ENCODE assay signal across 24 cellular contexts in the genomic region with DNA sequence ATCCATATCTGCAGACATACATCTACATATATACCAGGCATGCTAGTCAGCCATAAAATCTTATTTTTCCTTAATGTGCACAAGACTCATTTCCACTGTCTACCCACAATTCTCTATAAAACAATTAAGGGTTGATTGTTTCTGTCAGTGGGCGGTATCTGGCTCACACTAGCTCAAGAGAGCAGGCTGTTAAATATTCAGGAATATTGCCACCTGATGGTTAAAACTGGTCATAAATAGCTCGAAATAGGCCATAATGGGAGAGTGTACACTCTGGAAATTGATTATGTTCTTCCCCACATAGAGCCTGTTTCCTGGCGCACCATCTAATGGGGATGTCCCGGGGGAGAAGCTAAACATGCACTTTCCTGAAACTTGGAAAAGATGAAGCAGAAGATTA.
A peak's percentile ranks its signal among the peaks of the same experiment; 100 is the strongest.
DNase-seq lines count a peak whose midpoint lies in the region; ATAC-seq, FAIRE-seq and TF ChIP-seq lines count a peak whose summit lies in the region.
"Had no signal": no experiment of that assay in that cellular context is flagged by ENCODE, and none has a peak within 500 bp of the region (broad histone marks: within the 10 kb centered on the region; RNA-seq: fewer than 3 reads in every experiment).

No MANE protein-coding gene starts in this region.

- no peak overlapping the region for H4K8ac ChIP-seq in IMR-90 (ENCODE audit: low read depth in 2 of 2, low read length in 2 of 2)
- H4K8ac ChIP-seq in trophoblast cell (ENCODE audit: low read depth, low read length) = no peak overlapping the region

- no peak overlapping the region for H2AK9ac ChIP-seq in IMR-90 (replicated peaks; ENCODE audit: low read depth, low read length, poor library complexity)

- no peak for TF ChIP-seq CTCF in IMR-90 (conservative IDR thresholded peaks at IDR 0.05; ENCODE audit: low read depth, low read length)

- peak; percentile 0 for DNase-seq in SIG-M5 treated with dmso at 0.1 percent for 504 hours (lab: John Stamatoyannopoulos, UW; ENCODE audit: unreplicated experiment)
- no peak for DNase-seq in SIG-M5 (lab: John Stamatoyannopoulos, UW)
- no peak for DNase-seq in IMR-90
- DNase-seq in dermis blood vessel endothelial cell = peak; percentile 47
- DNase-seq in trophoblast cell = peak in 1 of 2 donors; percentile 6
- no peak for DNase-seq in urothelium cell line (ENCODE audit: low spot score)
- no peak for DNase-seq in SKM-1 treated with dmso at 0.1 percent for 144 hours (lab: John Stamatoyannopoulos, UW; ENCODE audit: unreplicated experiment)
- DNase-seq: activated CD4-positive, alpha-beta T cell treated with anti-CD3 and anti-CD28 coated beads, Interleukin-2, amount 10 ng/mL, durations not matched to agents 7 days and 5 days; activated CD8-positive, alpha-beta memory T cell treated with anti-CD3 and anti-CD28 coated beads, Interleukin-2, amount 50 U/mL, for 48 hours; activated effector memory CD4-positive, alpha-beta T cell treated with anti-CD3 and anti-CD28 coated beads, Interleukin-2, amount 50 U/mL, for 16 hours; amygdala; CD8-positive, alpha-beta memory T cell; EL; gastrocnemius medialis; left colon; MV-4-11; NCI-H2029; nucleus accumbens; stimulated activated CD4-positive, alpha-beta T cell treated with anti-CD3 and anti-CD28 coated beads, Interleukin-2, amount 100 ng/mL, for 24 hours; stimulated activated naive CD8-positive, alpha-beta T cell treated with anti-CD3 and anti-CD28 coated beads, Interleukin-15, amount 100 ng/mL, for 72 hours; upper lobe of left lung had no signal

- in situ Hi-C loops in IMR-90 (cut with MboI; ENCODE audit: low sequenced_read_pairs) = no loop called here

- no peak for TF ChIP-seq POLR2A in IMR-90 (IDR thresholded peaks at IDR 0.05; ENCODE audit: low read depth, low read length)

- H3K4ac ChIP-seq in IMR-90 (ENCODE audit: low read depth, low read length) (no peak overlapping the region), trophoblast cell (ENCODE audit: low read depth, low read length) (no peak overlapping the region)

- no CpG with 5 or more reads among the region's 4 CpGs for WGBS in IMR-90 (ENCODE audit: extremely low coverage in 2 of 2, insufficient read length in 1 of 2), 2 experiments
- no CpG with 5 or more reads among the region's 4 CpGs for WGBS in trophoblast cell (ENCODE audit: extremely low coverage, insufficient coverage, insufficient read length)

- POLR2A ChIA-PET in IMR-90 (lab: Charles Lee; ENCODE audit: unreplicated experiment) = no interaction called here

- H4K12ac ChIP-seq in trophoblast cell (ENCODE audit: low read depth, low read length) = no peak overlapping the region

- H3K9me1 ChIP-seq in IMR-90 (ENCODE audit: insufficient read depth, low read length) = no peaks in the 10 kb centered on the region

- H3K9ac ChIP-seq in IMR-90 (ENCODE audit: low read depth, low read length) (no peak overlapping the region), trophoblast cell (ENCODE audit: low read length) (no peak overlapping the region)

- no peak overlapping the region for H2BK120ac ChIP-seq in IMR-90 (ENCODE audit: low read depth, low read length)
- H2BK120ac ChIP-seq in trophoblast cell (ENCODE audit: insufficient read depth, low read length, poor library complexity) = no peak overlapping the region

- CTCF ChIA-PET in IMR-90 (lab: Yijun Ruan, JAX) = no interaction called here

- no peak overlapping the region for H2BK15ac ChIP-seq in IMR-90 (ENCODE audit: low read depth, low read length)

- intact Hi-C loops in IMR-90 (cut with micrococcal nuclease) = no loop called here

- H3K4me2 ChIP-seq in IMR-90 (ENCODE audit: low read depth, low read length) = no peak overlapping the region
- no peak overlapping the region for H3K4me2 ChIP-seq in trophoblast cell (ENCODE audit: low read length)

- dilution Hi-C loops in IMR-90 (cut with HindIII; ENCODE audit: low sequenced_read_pairs, unreplicated experiment) = no loop called here

- H3K18ac ChIP-seq in IMR-90 (ENCODE audit: low read depth, low read length) = no peak overlapping the region
- H3K18ac ChIP-seq in trophoblast cell (ENCODE audit: low read length) = no peak overlapping the region

- no peak overlapping the region for H4K5ac ChIP-seq in IMR-90 (ENCODE audit: low read depth, low read length)

- H3K27ac ChIP-seq in IMR-90 (ENCODE audit: insufficient read depth, low read length) (no peak overlapping the region), trophoblast cell (ENCODE audit: low read depth, low read length) (no peak overlapping the region)
- H3K27ac ChIP-seq: gastrocnemius medialis, upper lobe of left lung had no signal

- no peaks in the 10 kb centered on the region for H3K79me1 ChIP-seq in IMR-90 (ENCODE audit: low read depth in 1 of 2, low read length in 2 of 2)
- no peaks in the 10 kb centered on the region for H3K79me1 ChIP-seq in trophoblast cell (ENCODE audit: low read length)

- H3K36me3 ChIP-seq in IMR-90 (ENCODE audit: control insufficient read depth, insufficient read depth, low read length) (no peaks in the 10 kb centered on the region), trophoblast cell (ENCODE audit: control insufficient read depth in 1 of 2, insufficient read depth in 2 of 2, low read length in 2 of 2) (no peaks in the 10 kb centered on the region)
- H3K36me3 ChIP-seq: gastrocnemius medialis, upper lobe of left lung had no signal

- H2BK12ac ChIP-seq in trophoblast cell (ENCODE audit: low read length) = peak overlapping the region; percentile 63

- no peak overlapping the region for H3K56ac ChIP-seq in IMR-90 (ENCODE audit: extremely low read depth, insufficient read depth, low read length)

- H2AK5ac ChIP-seq in IMR-90 (ENCODE audit: low read depth, low read length) (no peak overlapping the region), trophoblast cell (ENCODE audit: low read length) (no peak overlapping the region)

- H3K79me2 ChIP-seq in trophoblast cell (ENCODE audit: control insufficient read depth, insufficient read depth, low read length, poor library complexity) = no peaks in the 10 kb centered on the region

- ATAC-seq in IMR-90 (ENCODE audit: low read depth) (no peak), GM19452 (IDR thresholded peaks at IDR 0.05; ENCODE audit: unreplicated experiment) (no peak)
- ATAC-seq: gastrocnemius medialis; left colon; stimulated activated naive CD8-positive, alpha-beta T cell treated with anti-CD3 and anti-CD28 coated beads, Interleukin-15, amount 100 ng/mL, for 72 hours had no signal

- H3K14ac ChIP-seq in IMR-90 (replicated peaks; ENCODE audit: low read depth, low read length) (no peak overlapping the region), trophoblast cell (ENCODE audit: low read length) (no peak overlapping the region)

- H4K91ac ChIP-seq in IMR-90 (ENCODE audit: insufficient read depth, low read depth, low read length) (no peak overlapping the region), trophoblast cell (ENCODE audit: low read depth, low read length) (no peak overlapping the region)

- H3K23ac ChIP-seq in IMR-90 (ENCODE audit: low read depth, low read length) (no peak overlapping the region), trophoblast cell (ENCODE audit: low read length) (no peak overlapping the region)

- H2BK5ac ChIP-seq in IMR-90 (ENCODE audit: low read depth, low read length, poor library complexity, severe bottlenecking) (no peak overlapping the region), trophoblast cell (ENCODE audit: low read depth, low read length, poor library complexity) (no peak overlapping the region)

- H3K27me3 ChIP-seq in IMR-90 (ENCODE audit: control insufficient read depth, insufficient read depth, low read length) (no peaks in the 10 kb centered on the region), trophoblast cell (ENCODE audit: insufficient read depth, low read length) (no peaks in the 10 kb centered on the region)
- H3K27me3 ChIP-seq: gastrocnemius medialis, upper lobe of left lung had no signal

- no peak overlapping the region for H2BK20ac ChIP-seq in IMR-90 (ENCODE audit: low read depth, low read length)

- H4K20me1 ChIP-seq in IMR-90 (ENCODE audit: insufficient read depth, low read length) = no peaks in the 10 kb centered on the region

- H3K4me1 ChIP-seq in IMR-90 (ENCODE audit: control insufficient read depth, insufficient read depth, low read length) = no peaks in the 10 kb centered on the region
- H3K4me1 ChIP-seq in trophoblast cell (ENCODE audit: control insufficient read depth in 1 of 2, insufficient read depth in 2 of 2, low read length in 2 of 2) = no peaks in the 10 kb centered on the region
- H3K4me1 ChIP-seq: gastrocnemius medialis, upper lobe of left lung had no signal

- no peak for FAIRE-seq in urothelium cell line (lab: Jason Lieb, UNC)
- FAIRE-seq: endometrium, H1 had no signal

- H2AFZ ChIP-seq in IMR-90 (replicated peaks; ENCODE audit: low read length, poor library complexity) (no peak overlapping the region), trophoblast cell (ENCODE audit: insufficient read depth, low read length, poor library complexity) (no peak overlapping the region)

- no peaks in the 10 kb centered on the region for H3K9me3 ChIP-seq in IMR-90 (ENCODE audit: control insufficient read depth, insufficient read depth, low read length)
- no peaks in the 10 kb centered on the region for H3K9me3 ChIP-seq in trophoblast cell (ENCODE audit: insufficient read depth, low read depth, low read length)
- H3K9me3 ChIP-seq: gastrocnemius medialis, upper lobe of left lung had no signal

- 0 out of 2 replicates have a peak, but pooled peaks have one; percentile 18 for TF ChIP-seq RAD21 in IMR-90 (IDR thresholded peaks at IDR 0.05; ENCODE audit: low read length)

- no TSS peak for BruUV-seq in IMR-90 (replicated peaks; lab: Mats Ljungman, UMichigan)

- no peak overlapping the region for H3K4me3 ChIP-seq in IMR-90 (ENCODE audit: insufficient read depth, low read depth, low read length)
- H3K4me3 ChIP-seq in trophoblast cell (ENCODE audit: low read depth, low read length) = no peak overlapping the region
- H3K4me3 ChIP-seq: gastrocnemius medialis, upper lobe of left lung had no signal

TF ChIP-seq in IMR-90, 13 proteins besides CTCF, POLR2A, EP300 and RAD21 (continues in another document):
- no peak for TF ChIP-seq RCOR1 (IDR thresholded peaks at IDR 0.05; ENCODE audit: insufficient replicate concordance, low read length)
- TF ChIP-seq CHD1 (IDR thresholded peaks at IDR 0.05; ENCODE audit: low read depth, low read length) = no peak
- TF ChIP-seq MXI1 (IDR thresholded peaks at IDR 0.05; ENCODE audit: borderline replicate concordance, low read depth, low read length) = no peak
- no peak for TF ChIP-seq NFE2L2 (IDR thresholded peaks at IDR 0.05; ENCODE audit: low read depth, low read length)
- TF ChIP-seq, protein P1, sequence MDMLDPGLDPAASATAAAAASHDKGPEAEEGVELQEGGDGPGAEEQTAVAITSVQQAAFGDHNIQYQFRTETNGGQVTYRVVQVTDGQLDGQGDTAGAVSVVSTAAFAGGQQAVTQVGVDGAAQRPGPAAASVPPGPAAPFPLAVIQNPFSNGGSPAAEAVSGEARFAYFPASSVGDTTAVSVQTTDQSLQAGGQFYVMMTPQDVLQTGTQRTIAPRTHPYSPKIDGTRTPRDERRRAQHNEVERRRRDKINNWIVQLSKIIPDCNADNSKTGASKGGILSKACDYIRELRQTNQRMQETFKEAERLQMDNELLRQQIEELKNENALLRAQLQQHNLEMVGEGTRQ (IDR thresholded peaks at IDR 0.05; ENCODE audit: low read depth, low read length) = no peak
- no peak for TF ChIP-seq RFX5 (IDR thresholded peaks at IDR 0.05; ENCODE audit: low read depth, low read length)
- no peak for TF ChIP-seq MAFK (IDR thresholded peaks at IDR 0.05; ENCODE audit: low read depth, low read length)
- no peak for TF ChIP-seq FOS (IDR thresholded peaks at IDR 0.05; ENCODE audit: low read depth, low read length)

Comparison
In these comparisons a context has a peak if more than half of its experiments do, and no peak if none do; other contexts are left out.
1. DNase-seq: peak in SIG-M5 treated with dmso at 0.1 percent for 504 hours (single experiment) and dermis blood vessel endothelial cell (single experiment); none in SIG-M5 (single experiment), IMR-90 (single experiment), urothelium cell line (single experiment) and SKM-1 treated with dmso at 0.1 percent for 144 hours (single experiment).